ENCODE assay signal across 1 cellular context in the genomic region with DNA sequence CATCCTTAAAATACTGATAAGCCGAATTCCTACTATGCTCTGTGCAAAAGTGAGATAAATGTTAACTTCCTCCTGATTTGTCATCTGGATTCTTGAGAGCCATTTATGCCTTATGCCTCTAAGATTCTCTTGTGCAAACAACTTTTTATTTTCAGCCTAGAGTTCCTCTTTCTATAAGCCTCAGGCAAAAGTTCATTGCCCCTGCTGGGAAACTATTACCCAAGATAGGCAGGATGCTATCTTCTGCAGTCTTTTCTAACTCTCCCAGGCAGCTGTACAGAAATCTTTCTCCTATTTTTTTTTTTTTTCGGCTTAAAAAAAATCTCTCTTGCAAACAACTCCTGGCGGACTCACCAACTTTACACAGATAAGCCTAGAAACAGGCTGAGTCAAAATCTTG.
TF ChIP-seq lines count a peak whose summit lies in the region.

No MANE protein-coding gene starts in this region.

TF ChIP-seq in H1, 55 proteins besides CTCF, POLR2A, EP300 and RAD21:
- TF ChIP-seq, protein P1, sequence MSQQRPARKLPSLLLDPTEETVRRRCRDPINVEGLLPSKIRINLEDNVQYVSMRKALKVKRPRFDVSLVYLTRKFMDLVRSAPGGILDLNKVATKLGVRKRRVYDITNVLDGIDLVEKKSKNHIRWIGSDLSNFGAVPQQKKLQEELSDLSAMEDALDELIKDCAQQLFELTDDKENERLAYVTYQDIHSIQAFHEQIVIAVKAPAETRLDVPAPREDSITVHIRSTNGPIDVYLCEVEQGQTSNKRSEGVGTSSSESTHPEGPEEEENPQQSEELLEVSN (IDR thresholded peaks at IDR 0.05): no peak
- no peak for TF ChIP-seq RBBP5 (IDR thresholded peaks at IDR 0.05; ENCODE audit: borderline replicate concordance, low read depth, low read length)
- TF ChIP-seq, protein P2, sequence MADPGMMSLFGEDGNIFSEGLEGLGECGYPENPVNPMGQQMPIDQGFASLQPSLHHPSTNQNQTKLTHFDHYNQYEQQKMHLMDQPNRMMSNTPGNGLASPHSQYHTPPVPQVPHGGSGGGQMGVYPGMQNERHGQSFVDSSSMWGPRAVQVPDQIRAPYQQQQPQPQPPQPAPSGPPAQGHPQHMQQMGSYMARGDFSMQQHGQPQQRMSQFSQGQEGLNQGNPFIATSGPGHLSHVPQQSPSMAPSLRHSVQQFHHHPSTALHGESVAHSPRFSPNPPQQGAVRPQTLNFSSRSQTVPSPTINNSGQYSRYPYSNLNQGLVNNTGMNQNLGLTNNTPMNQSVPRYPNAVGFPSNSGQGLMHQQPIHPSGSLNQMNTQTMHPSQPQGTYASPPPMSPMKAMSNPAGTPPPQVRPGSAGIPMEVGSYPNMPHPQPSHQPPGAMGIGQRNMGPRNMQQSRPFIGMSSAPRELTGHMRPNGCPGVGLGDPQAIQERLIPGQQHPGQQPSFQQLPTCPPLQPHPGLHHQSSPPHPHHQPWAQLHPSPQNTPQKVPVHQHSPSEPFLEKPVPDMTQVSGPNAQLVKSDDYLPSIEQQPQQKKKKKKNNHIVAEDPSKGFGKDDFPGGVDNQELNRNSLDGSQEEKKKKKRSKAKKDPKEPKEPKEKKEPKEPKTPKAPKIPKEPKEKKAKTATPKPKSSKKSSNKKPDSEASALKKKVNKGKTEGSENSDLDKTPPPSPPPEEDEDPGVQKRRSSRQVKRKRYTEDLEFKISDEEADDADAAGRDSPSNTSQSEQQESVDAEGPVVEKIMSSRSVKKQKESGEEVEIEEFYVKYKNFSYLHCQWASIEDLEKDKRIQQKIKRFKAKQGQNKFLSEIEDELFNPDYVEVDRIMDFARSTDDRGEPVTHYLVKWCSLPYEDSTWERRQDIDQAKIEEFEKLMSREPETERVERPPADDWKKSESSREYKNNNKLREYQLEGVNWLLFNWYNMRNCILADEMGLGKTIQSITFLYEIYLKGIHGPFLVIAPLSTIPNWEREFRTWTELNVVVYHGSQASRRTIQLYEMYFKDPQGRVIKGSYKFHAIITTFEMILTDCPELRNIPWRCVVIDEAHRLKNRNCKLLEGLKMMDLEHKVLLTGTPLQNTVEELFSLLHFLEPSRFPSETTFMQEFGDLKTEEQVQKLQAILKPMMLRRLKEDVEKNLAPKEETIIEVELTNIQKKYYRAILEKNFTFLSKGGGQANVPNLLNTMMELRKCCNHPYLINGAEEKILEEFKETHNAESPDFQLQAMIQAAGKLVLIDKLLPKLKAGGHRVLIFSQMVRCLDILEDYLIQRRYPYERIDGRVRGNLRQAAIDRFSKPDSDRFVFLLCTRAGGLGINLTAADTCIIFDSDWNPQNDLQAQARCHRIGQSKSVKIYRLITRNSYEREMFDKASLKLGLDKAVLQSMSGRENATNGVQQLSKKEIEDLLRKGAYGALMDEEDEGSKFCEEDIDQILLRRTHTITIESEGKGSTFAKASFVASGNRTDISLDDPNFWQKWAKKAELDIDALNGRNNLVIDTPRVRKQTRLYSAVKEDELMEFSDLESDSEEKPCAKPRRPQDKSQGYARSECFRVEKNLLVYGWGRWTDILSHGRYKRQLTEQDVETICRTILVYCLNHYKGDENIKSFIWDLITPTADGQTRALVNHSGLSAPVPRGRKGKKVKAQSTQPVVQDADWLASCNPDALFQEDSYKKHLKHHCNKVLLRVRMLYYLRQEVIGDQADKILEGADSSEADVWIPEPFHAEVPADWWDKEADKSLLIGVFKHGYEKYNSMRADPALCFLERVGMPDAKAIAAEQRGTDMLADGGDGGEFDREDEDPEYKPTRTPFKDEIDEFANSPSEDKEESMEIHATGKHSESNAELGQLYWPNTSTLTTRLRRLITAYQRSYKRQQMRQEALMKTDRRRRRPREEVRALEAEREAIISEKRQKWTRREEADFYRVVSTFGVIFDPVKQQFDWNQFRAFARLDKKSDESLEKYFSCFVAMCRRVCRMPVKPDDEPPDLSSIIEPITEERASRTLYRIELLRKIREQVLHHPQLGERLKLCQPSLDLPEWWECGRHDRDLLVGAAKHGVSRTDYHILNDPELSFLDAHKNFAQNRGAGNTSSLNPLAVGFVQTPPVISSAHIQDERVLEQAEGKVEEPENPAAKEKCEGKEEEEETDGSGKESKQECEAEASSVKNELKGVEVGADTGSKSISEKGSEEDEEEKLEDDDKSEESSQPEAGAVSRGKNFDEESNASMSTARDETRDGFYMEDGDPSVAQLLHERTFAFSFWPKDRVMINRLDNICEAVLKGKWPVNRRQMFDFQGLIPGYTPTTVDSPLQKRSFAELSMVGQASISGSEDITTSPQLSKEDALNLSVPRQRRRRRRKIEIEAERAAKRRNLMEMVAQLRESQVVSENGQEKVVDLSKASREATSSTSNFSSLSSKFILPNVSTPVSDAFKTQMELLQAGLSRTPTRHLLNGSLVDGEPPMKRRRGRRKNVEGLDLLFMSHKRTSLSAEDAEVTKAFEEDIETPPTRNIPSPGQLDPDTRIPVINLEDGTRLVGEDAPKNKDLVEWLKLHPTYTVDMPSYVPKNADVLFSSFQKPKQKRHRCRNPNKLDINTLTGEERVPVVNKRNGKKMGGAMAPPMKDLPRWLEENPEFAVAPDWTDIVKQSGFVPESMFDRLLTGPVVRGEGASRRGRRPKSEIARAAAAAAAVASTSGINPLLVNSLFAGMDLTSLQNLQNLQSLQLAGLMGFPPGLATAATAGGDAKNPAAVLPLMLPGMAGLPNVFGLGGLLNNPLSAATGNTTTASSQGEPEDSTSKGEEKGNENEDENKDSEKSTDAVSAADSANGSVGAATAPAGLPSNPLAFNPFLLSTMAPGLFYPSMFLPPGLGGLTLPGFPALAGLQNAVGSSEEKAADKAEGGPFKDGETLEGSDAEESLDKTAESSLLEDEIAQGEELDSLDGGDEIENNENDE (IDR thresholded peaks at IDR 0.05; ENCODE audit: insufficient replicate concordance, low read length): no peak
- TF ChIP-seq CREB1 (IDR thresholded peaks at IDR 0.05): no peak
- TF ChIP-seq, protein P3, sequence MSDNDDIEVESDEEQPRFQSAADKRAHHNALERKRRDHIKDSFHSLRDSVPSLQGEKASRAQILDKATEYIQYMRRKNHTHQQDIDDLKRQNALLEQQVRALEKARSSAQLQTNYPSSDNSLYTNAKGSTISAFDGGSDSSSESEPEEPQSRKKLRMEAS (IDR thresholded peaks at IDR 0.05): no peak
- no peak for TF ChIP-seq TBP (IDR thresholded peaks at IDR 0.05; ENCODE audit: low read depth, low read length)
- TF ChIP-seq YY1 (IDR thresholded peaks at IDR 0.05; ENCODE audit: low read depth, low read length): no peak
- no peak for TF ChIP-seq POLR2AphosphoS5 (IDR thresholded peaks at IDR 0.05; ENCODE audit: low read depth, low read length)
- TF ChIP-seq NANOG (IDR thresholded peaks at IDR 0.05; ENCODE audit: insufficient read depth, low read depth, low read length, poor library complexity, severe bottlenecking): no peak
- TF ChIP-seq CEBPB (IDR thresholded peaks at IDR 0.05; ENCODE audit: low read depth, low read length): no peak
- TF ChIP-seq SP1 (IDR thresholded peaks at IDR 0.05; ENCODE audit: low read depth, low read length): no peak
- no peak for TF ChIP-seq FOSL1 (IDR thresholded peaks at IDR 0.05; ENCODE audit: insufficient read depth, low read depth, low read length)
